ENCODE assay signal across 1 cellular context in the genomic region with DNA sequence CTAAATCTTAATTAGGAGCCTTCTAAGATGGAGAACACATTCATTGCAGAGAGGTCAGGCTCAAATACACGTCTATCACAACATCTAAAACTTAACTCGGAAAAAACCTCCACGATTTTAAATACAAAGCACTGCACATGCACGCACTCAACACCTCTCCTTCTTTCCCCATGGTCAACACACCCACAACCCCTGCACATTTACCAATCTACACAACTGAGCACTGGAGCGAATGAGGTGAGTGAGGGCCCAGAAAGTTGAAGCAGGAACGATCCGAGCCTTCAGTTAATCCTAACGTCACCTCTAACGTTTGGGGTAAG.
TF ChIP-seq lines count a peak whose summit lies in the region.

No MANE protein-coding gene starts in this region.

TF ChIP-seq in liver, 16 proteins besides CTCF, POLR2A, EP300 and RAD21 (continued from another document):
- TF ChIP-seq, protein P1, sequence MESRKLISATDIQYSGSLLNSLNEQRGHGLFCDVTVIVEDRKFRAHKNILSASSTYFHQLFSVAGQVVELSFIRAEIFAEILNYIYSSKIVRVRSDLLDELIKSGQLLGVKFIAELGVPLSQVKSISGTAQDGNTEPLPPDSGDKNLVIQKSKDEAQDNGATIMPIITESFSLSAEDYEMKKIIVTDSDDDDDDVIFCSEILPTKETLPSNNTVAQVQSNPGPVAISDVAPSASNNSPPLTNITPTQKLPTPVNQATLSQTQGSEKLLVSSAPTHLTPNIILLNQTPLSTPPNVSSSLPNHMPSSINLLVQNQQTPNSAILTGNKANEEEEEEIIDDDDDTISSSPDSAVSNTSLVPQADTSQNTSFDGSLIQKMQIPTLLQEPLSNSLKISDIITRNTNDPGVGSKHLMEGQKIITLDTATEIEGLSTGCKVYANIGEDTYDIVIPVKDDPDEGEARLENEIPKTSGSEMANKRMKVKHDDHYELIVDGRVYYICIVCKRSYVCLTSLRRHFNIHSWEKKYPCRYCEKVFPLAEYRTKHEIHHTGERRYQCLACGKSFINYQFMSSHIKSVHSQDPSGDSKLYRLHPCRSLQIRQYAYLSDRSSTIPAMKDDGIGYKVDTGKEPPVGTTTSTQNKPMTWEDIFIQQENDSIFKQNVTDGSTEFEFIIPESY (IDR thresholded peaks at IDR 0.05): no peak
- TF ChIP-seq NR2F2 (IDR thresholded peaks at IDR 0.05): no peak
- no peak for TF ChIP-seq HNF4G (IDR thresholded peaks at IDR 0.05)
- no peak for TF ChIP-seq TAF1 (conservative IDR thresholded peaks at IDR 0.05)
- TF ChIP-seq MAX (IDR thresholded peaks at IDR 0.05): no peak
- no peak for TF ChIP-seq ATF3 (IDR thresholded peaks at IDR 0.05)
- no peak for TF ChIP-seq JUND (IDR thresholded peaks at IDR 0.05)
